1 cellular context compared by ENCODE assay signal in genomic region chr6:28606424-28607391, GRCh38.
TF ChIP-seq lines count a peak whose summit lies in the region.

No MANE protein-coding gene starts in this region.

TF ChIP-seq in HepG2, 621 proteins besides CTCF, POLR2A, EP300 and RAD21 (continued from another document and continues in another):
- TF ChIP-seq ZBTB40 (IDR thresholded peaks at IDR 0.05), result no peak
- TF ChIP-seq ZBTB40 (CRISPR knock-in tag; IDR thresholded peaks at IDR 0.05), result peak; percentile 16; the same call in 1 of the 2 replicates
- TF ChIP-seq TARDBP (CRISPR knock-in tag; IDR thresholded peaks at IDR 0.05), result peak; percentile 58; the same call in 1 of the 2 replicates
- TF ChIP-seq RNF2 (conservative IDR thresholded peaks at IDR 0.05; ENCODE audit: low read depth), result peak; percentile 85
- 0 out of 2 replicates have a peak, but pooled peaks have one; percentile 36 for TF ChIP-seq E2F1 (CRISPR knock-in tag; IDR thresholded peaks at IDR 0.05)
- peak; percentile 38; the same call in 1 of the 2 replicates for TF ChIP-seq GABPB1 (CRISPR knock-in tag; IDR thresholded peaks at IDR 0.05)
- peak; percentile 51; the same call in 1 of the 2 replicates for TF ChIP-seq ZNF292 (CRISPR knock-in tag; IDR thresholded peaks at IDR 0.05; ENCODE audit: borderline replicate concordance, low read depth)
- peak; percentile 68; the same call in 1 of the 2 replicates for TF ChIP-seq ZNF766 (CRISPR knock-in tag; IDR thresholded peaks at IDR 0.05; ENCODE audit: borderline replicate concordance)
- TF ChIP-seq ZNF552 (CRISPR knock-in tag; IDR thresholded peaks at IDR 0.05; ENCODE audit: borderline replicate concordance), result no peak
- peak; percentile 92 for TF ChIP-seq ZNF331 (CRISPR knock-in tag; IDR thresholded peaks at IDR 0.05)
- peak; percentile 94 for TF ChIP-seq ZSCAN29 (CRISPR knock-in tag; conservative IDR thresholded peaks at IDR 0.05)
- TF ChIP-seq ZFP36L1 (CRISPR knock-in tag; IDR thresholded peaks at IDR 0.05), result peak; percentile 42; the same call in 1 of the 2 replicates
- TF ChIP-seq MEIS1 (CRISPR knock-in tag; IDR thresholded peaks at IDR 0.05; ENCODE audit: borderline replicate concordance), result 0 out of 2 replicates have a peak, but pooled peaks have one; percentile 24
- peak; percentile 48; the same call in 1 of the 2 replicates for TF ChIP-seq TFDP2 (CRISPR knock-in tag; IDR thresholded peaks at IDR 0.05)
- peak; percentile 83 for TF ChIP-seq ZMYM2 (CRISPR knock-in tag; IDR thresholded peaks at IDR 0.05)
- TF ChIP-seq ZNF629 (CRISPR knock-in tag; conservative IDR thresholded peaks at IDR 0.05), result peak; percentile 88
- peak; percentile 24; the same call in 1 of the 2 replicates for TF ChIP-seq THAP9 (CRISPR knock-in tag; IDR thresholded peaks at IDR 0.05; ENCODE audit: borderline replicate concordance)
- TF ChIP-seq U2AF1 (optimal IDR thresholded peaks at IDR 0.05; ENCODE audit: low read depth, low read length), result peak; percentile 39
- peak; percentile 78; the same call in 1 of the 2 replicates for TF ChIP-seq ZNF704 (CRISPR knock-in tag; IDR thresholded peaks at IDR 0.05; ENCODE audit: borderline replicate concordance)
- TF ChIP-seq FOXO4 (CRISPR knock-in tag; conservative IDR thresholded peaks at IDR 0.05), result peak; percentile 98; the same call in 1 of the 2 replicates
- peak; percentile 74; the same call in 1 of the 2 replicates for TF ChIP-seq SALL1 (CRISPR knock-in tag; IDR thresholded peaks at IDR 0.05)
- TF ChIP-seq SIN3B (IDR thresholded peaks at IDR 0.05; ENCODE audit: low read length), result 0 out of 2 replicates have a peak, but pooled peaks have one; percentile 30
- 0 out of 2 replicates have a peak, but pooled peaks have one; percentile 15 for TF ChIP-seq ZNF879 (CRISPR knock-in tag; IDR thresholded peaks at IDR 0.05)
- no peak for TF ChIP-seq FUBP1 (CRISPR knock-in tag; IDR thresholded peaks at IDR 0.05; ENCODE audit: borderline replicate concordance)
- no peak for TF ChIP-seq MLLT10 (CRISPR knock-in tag; IDR thresholded peaks at IDR 0.05)
- no peak for TF ChIP-seq FOXK1 (CRISPR knock-in tag; IDR thresholded peaks at IDR 0.05; ENCODE audit: borderline replicate concordance, low read depth)
- TF ChIP-seq ZSCAN31 (CRISPR knock-in tag; IDR thresholded peaks at IDR 0.05; ENCODE audit: low read depth), result 0 out of 2 replicates have a peak, but pooled peaks have one; percentile 49
- TF ChIP-seq GZF1 (CRISPR knock-in tag; IDR thresholded peaks at IDR 0.05), result no peak
- TF ChIP-seq PHF21A (CRISPR knock-in tag; IDR thresholded peaks at IDR 0.05), result peak; percentile 80; the same call in 1 of the 2 replicates
- 0 out of 2 replicates have a peak, but pooled peaks have one; percentile 8 for TF ChIP-seq SIX1 (CRISPR knock-in tag; IDR thresholded peaks at IDR 0.05; ENCODE audit: borderline replicate concordance)
- peak; percentile 83; the same call in 1 of the 2 replicates for TF ChIP-seq ZNF230 (CRISPR knock-in tag; IDR thresholded peaks at IDR 0.05)
- TF ChIP-seq ZNF501 (CRISPR knock-in tag; IDR thresholded peaks at IDR 0.05), result peak; percentile 86
- TF ChIP-seq ZNF577 (CRISPR knock-in tag; IDR thresholded peaks at IDR 0.05; ENCODE audit: borderline replicate concordance, low read depth), result no peak
- TF ChIP-seq ZNF772 (CRISPR knock-in tag; IDR thresholded peaks at IDR 0.05), result peak; percentile 37; the same call in 1 of the 2 replicates
- TF ChIP-seq ZNF691 (CRISPR knock-in tag; IDR thresholded peaks at IDR 0.05; ENCODE audit: borderline replicate concordance, low read depth), result peak; percentile 78; the same call in 1 of the 2 replicates
- no peak for TF ChIP-seq RBFOX2 (IDR thresholded peaks at IDR 0.05; ENCODE audit: low read depth, low read length)
- peak; percentile 80 for TF ChIP-seq ZSCAN9 (CRISPR knock-in tag; IDR thresholded peaks at IDR 0.05; ENCODE audit: borderline replicate concordance)
- TF ChIP-seq FOXM1 (CRISPR knock-in tag; IDR thresholded peaks at IDR 0.05), result no peak
- TF ChIP-seq ZNF740 (CRISPR knock-in tag; IDR thresholded peaks at IDR 0.05), result peak; percentile 90
- TF ChIP-seq NR2F1 (CRISPR knock-in tag; IDR thresholded peaks at IDR 0.05), result peak; percentile 7 to 54; a peak in 1 of 4 replicates
- TF ChIP-seq ZNF761 (CRISPR knock-in tag; conservative IDR thresholded peaks at IDR 0.05), result 0 out of 2 replicates have a peak, but pooled peaks have one; percentile 60
